ENCODE assay signal across 9 cellular contexts in the genomic region with DNA sequence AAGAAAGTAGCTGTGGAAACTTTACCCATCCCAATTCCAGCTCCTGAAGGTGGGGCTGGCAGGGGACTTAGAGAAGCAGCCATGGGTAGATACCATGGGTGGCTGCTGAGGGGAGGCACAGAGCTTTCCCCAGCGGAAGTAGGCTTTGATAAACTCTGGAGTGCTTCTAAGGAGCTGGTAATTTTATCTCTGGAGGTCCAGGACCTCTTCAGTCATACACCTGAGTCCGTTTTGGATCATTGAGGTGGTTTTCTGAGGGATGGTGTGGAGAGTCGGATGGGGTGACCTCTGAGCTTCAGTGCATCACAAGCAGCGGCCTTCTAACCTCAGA. TPM values are rescaled to one million over a fixed set of nuclear protein-coding genes. Genes with fewer than 3 reads are reported as not detected.
DNase-seq lines count a peak whose midpoint lies in the region; ATAC-seq and TF ChIP-seq lines count a peak whose summit lies in the region.
"Had no signal": no experiment of that assay in that cellular context is flagged by ENCODE, and none has a peak within 500 bp of the region (broad histone marks: within the 10 kb centered on the region; RNA-seq: fewer than 3 reads in every experiment).

No MANE protein-coding gene starts in this region.

- WGBS in prostate gland = 88% methylated on average over 4 of the region's 4 CpGs

- H3K9me3 Mint-ChIP-seq in stimulated activated naive CD8-positive, alpha-beta T cell treated with anti-CD3 and anti-CD28 coated beads, Interleukin-15, Interleukin-2, amounts not matched to agents 100 ng/mL and 50 ng/mL, for 24 hours = no peaks in the 10 kb centered on the region
- H3K9me3 Mint-ChIP-seq in activated naive CD8-positive, alpha-beta T cell treated with anti-CD3 and anti-CD28 coated beads for 36 hours = peaks cover 4% of the 10 kb centered on the region

- H3K4me3 ChIP-seq in upper lobe of right lung = no peak overlapping the region
- no peak overlapping the region for H3K4me3 ChIP-seq in prostate gland
- no peak overlapping the region for H3K4me3 ChIP-seq in foreskin fibroblast (ENCODE audit: low read depth in 1 of 2, low read length in 2 of 2)

- intact Hi-C loops in upper lobe of right lung (cut with DNase I) (loop anchor here (5.0 to 10.0 kb wide), 2 partner anchors 63 to 156 kb away; no protein-coding TSS in a partner anchor), prostate gland (cut with DNase I) (loop anchor here (5.0 kb wide), 1 partner anchor 156 kb away; no protein-coding TSS in a partner anchor)

- no peaks in the 10 kb centered on the region for H3K27me3 ChIP-seq in upper lobe of right lung
- H3K27me3 ChIP-seq in prostate gland (replicated peaks; ENCODE audit: insufficient read depth) = no peaks in the 10 kb centered on the region

- H3K9me3 ChIP-seq in upper lobe of right lung (no peaks in the 10 kb centered on the region), prostate gland (no peaks in the 10 kb centered on the region)

- H3K4me1 ChIP-seq in upper lobe of right lung (peaks cover 18% of the 10 kb centered on the region), prostate gland (replicated peaks) (no peaks in the 10 kb centered on the region)

- ATAC-seq in stimulated activated naive CD8-positive, alpha-beta T cell treated with anti-CD3 and anti-CD28 coated beads, Interleukin-15, Interleukin-2, amounts not matched to agents 100 U/mL and 50 U/mL, for 24 hours = no peak
- ATAC-seq in HG03135 (IDR thresholded peaks at IDR 0.05; ENCODE audit: unreplicated experiment) (peak; percentile 25), upper lobe of right lung (no peak)

- no peaks in the 10 kb centered on the region for H3K27me3 Mint-ChIP-seq in stimulated activated naive CD8-positive, alpha-beta T cell treated with anti-CD3 and anti-CD28 coated beads, Interleukin-15, Interleukin-2, amounts not matched to agents 100 ng/mL and 50 ng/mL, for 24 hours
- H3K27me3 Mint-ChIP-seq in activated naive CD8-positive, alpha-beta T cell treated with anti-CD3 and anti-CD28 coated beads for 36 hours = no peaks in the 10 kb centered on the region

- H3K4me3 Mint-ChIP-seq in stimulated activated naive CD8-positive, alpha-beta T cell treated with anti-CD3 and anti-CD28 coated beads, Interleukin-15, Interleukin-2, amounts not matched to agents 100 ng/mL and 50 ng/mL, for 24 hours = peak overlapping the region; percentile 31
- peak overlapping the region; percentile 8 for H3K4me3 Mint-ChIP-seq in activated naive CD8-positive, alpha-beta T cell treated with anti-CD3 and anti-CD28 coated beads for 36 hours

- H3K36me3 ChIP-seq in upper lobe of right lung = no peaks in the 10 kb centered on the region
- H3K36me3 ChIP-seq in prostate gland = no peaks in the 10 kb centered on the region

- no peak for DNase-seq in stimulated activated naive CD8-positive, alpha-beta T cell treated with anti-CD3 and anti-CD28 coated beads, Interleukin-15, Interleukin-2, amounts not matched to agents 100 U/mL and 50 U/mL, for 24 hours
- no peak for DNase-seq in activated naive CD8-positive, alpha-beta T cell treated with anti-CD3 and anti-CD28 coated beads for 36 hours
- DNase-seq in upper lobe of right lung (no peak), prostate gland (ENCODE audit: low spot score) (no peak), AML-193 (lab: John Stamatoyannopoulos, UW) (no peak), foreskin fibroblast (no peak)

- no peak for TF ChIP-seq POLR2A in prostate gland (IDR thresholded peaks at IDR 0.05)

- H3K4me1 Mint-ChIP-seq in stimulated activated naive CD8-positive, alpha-beta T cell treated with anti-CD3 and anti-CD28 coated beads, Interleukin-15, Interleukin-2, amounts not matched to agents 100 ng/mL and 50 ng/mL, for 24 hours (ENCODE audit: low read depth) = peaks cover 40% of the 10 kb centered on the region
- H3K4me1 Mint-ChIP-seq in activated naive CD8-positive, alpha-beta T cell treated with anti-CD3 and anti-CD28 coated beads for 36 hours = peaks cover 31% of the 10 kb centered on the region

- H3K36me3 Mint-ChIP-seq in stimulated activated naive CD8-positive, alpha-beta T cell treated with anti-CD3 and anti-CD28 coated beads, Interleukin-15, Interleukin-2, amounts not matched to agents 100 ng/mL and 50 ng/mL, for 24 hours (ENCODE audit: low read depth) = no peaks in the 10 kb centered on the region
- no peaks in the 10 kb centered on the region for H3K36me3 Mint-ChIP-seq in activated naive CD8-positive, alpha-beta T cell treated with anti-CD3 and anti-CD28 coated beads for 36 hours

- H3K27ac ChIP-seq in upper lobe of right lung (peak overlapping the region; percentile 48), prostate gland (no peak overlapping the region)

- H3K27ac Mint-ChIP-seq in stimulated activated naive CD8-positive, alpha-beta T cell treated with anti-CD3 and anti-CD28 coated beads, Interleukin-15, Interleukin-2, amounts not matched to agents 100 ng/mL and 50 ng/mL, for 24 hours = peak overlapping the region; percentile 94
- peak overlapping the region; percentile 89 for H3K27ac Mint-ChIP-seq in activated naive CD8-positive, alpha-beta T cell treated with anti-CD3 and anti-CD28 coated beads for 36 hours

- no peak for TF ChIP-seq CTCF in upper lobe of right lung (IDR thresholded peaks at IDR 0.05)
- no peak for TF ChIP-seq CTCF in prostate gland (IDR thresholded peaks at IDR 0.05)
- no peak for TF ChIP-seq CTCF in foreskin fibroblast (IDR thresholded peaks at IDR 0.05; ENCODE audit: low read depth, low read length)

RNA-seq across cellular contexts. Expression of a gene that starts 36.7 kb away (rescaled TPM):
- not detected for total RNA-seq in activated naive CD8-positive, alpha-beta T cell treated with anti-CD3 and anti-CD28 coated beads for 36 hours
- total RNA-seq in upper lobe of right lung (1.4 TPM), prostate gland (not detected)
- total RNA-seq: lung microvascular endothelial cell had no signal

RNA-seq across cellular contexts. Expression of a gene that starts 44.8 kb away (rescaled TPM):
- not detected for total RNA-seq in activated naive CD8-positive, alpha-beta T cell treated with anti-CD3 and anti-CD28 coated beads for 36 hours
- total RNA-seq in upper lobe of right lung (77.2 TPM), prostate gland (not detected)
- total RNA-seq: lung microvascular endothelial cell had no signal

Comparison
In these comparisons a context has a peak if more than half of its experiments do, and no peak if none do; other contexts are left out.
1. RNA of a gene that starts 44.8 kb away (total RNA-seq): 77.2 TPM in upper lobe of right lung (single experiment); not detected in activated naive CD8-positive, alpha-beta T cell treated with anti-CD3 and anti-CD28 coated beads for 36 hours and not detected in prostate gland; every median in the first group is over 10 times any median in the second.